Comparison of ENCODE assay signal across 31 cellular contexts in the genomic region with DNA sequence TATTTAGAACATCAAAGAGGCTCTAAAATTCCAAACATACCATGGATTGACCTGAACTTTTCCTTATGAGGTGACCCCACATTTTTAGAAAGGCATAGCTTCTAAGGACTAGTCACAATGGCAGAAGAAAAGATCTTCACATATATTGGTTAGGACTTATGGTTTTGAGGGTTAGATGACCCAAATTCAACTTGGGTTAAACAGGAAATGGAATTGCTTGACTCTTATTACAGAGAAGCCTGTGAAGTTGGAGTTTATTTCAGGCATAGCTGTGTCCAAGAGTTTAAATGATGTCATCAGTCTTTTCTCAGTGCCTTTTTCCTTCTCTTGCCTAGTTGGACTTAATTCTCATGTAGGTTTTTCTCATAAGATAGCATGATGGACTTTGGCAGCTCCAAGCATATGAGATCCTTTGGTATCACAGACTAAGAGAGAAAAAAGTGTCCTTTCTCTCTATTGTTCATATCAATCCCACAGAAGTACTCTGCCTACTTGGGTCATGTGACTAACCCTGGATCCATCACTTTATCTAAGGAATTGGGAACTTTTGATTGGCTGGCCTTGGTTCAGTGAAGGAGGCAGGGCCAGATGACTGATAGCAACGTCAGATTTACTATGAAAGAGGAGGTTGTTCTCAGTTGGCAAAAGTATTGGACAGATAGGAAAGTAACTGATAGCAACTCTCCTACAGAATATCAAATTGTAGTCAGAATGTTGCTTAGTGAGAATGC. TPM values are rescaled to one million over a fixed set of nuclear protein-coding genes. Genes with fewer than 3 reads are reported as not detected.
"Had no signal": no experiment of that assay in that cellular context is flagged by ENCODE, and none has a peak within 500 bp of the region (broad histone marks: within the 10 kb centered on the region; RNA-seq: fewer than 3 reads in every experiment).

No MANE protein-coding gene starts in this region.

- H3K9me3 Mint-ChIP-seq: activated CD4-positive, alpha-beta memory T cell treated with anti-CD3 and anti-CD28 coated beads for 36 hours; activated naive CD8-positive, alpha-beta T cell treated with anti-CD3 and anti-CD28 coated beads, Interleukin-2, amount 50 U/mL, for 24 hours; activated T-helper 1 cell treated with anti-CD3 and anti-CD28 coated beads, Interleukin-12 subunit alpha, Interleukin-12 subunit beta, Interleukin-2, Interleukin-4 antibody, amounts not matched to agents 30 ng/mL and 10 ng/mL and 1 ng/mL, durations not matched to agents 14 hours and 24 hours and 36 hours; central memory CD8-positive, alpha-beta T cell had no signal

- H3K4me1 Mint-ChIP-seq: activated CD4-positive, alpha-beta T cell treated with anti-CD3 and anti-CD28 coated beads, Interleukin-2, amount 10 ng/mL, durations not matched to agents 7 days and 5 days had no signal

- DNase-seq: activated CD4-positive, alpha-beta memory T cell treated with anti-CD3 and anti-CD28 coated beads for 36 hours; activated CD4-positive, alpha-beta T cell treated with anti-CD3 and anti-CD28 coated beads, Interleukin-2, amount 10 ng/mL, durations not matched to agents 7 days and 5 days; activated CD8-positive, alpha-beta memory T cell treated with anti-CD3 and anti-CD28 coated beads, Interleukin-2, amount 50 U/mL, for 4 hours; activated gamma-delta T cell treated with Interleukin-2 at 50 U/mL for 16 hours; activated naive CD4-positive, alpha-beta T cell treated with anti-CD3 and anti-CD28 coated beads for 36 hours; activated naive CD8-positive, alpha-beta T cell treated with anti-CD3 and anti-CD28 coated beads, Interleukin-2, amount 50 U/mL, for 24 hours; activated T-cell treated with anti-CD3 and anti-CD28 coated beads for 4 hours; activated T-cell treated with anti-CD3 and anti-CD28 coated beads, Interleukin-2, amount 50 U/mL, for 4 hours; aorta; brain microvascular endothelial cell; MM.1S; MV-4-11; NCI-H1092; NCI-H1436 treated with DMSO at 0.1 percent for 48 hours; NCI-H1694 treated with DMSO at 0.1 percent for 48 hours; NCI-H2029; NCI-H345; NCI-H524 treated with DMSO at 0.1 percent for 48 hours; PC-9; SIG-M5; T-helper 1 cell; T-helper 2 cell; T-helper 9 cell had no signal

- H3K27ac Mint-ChIP-seq: activated CD4-positive, alpha-beta memory T cell treated with anti-CD3 and anti-CD28 coated beads for 36 hours; activated CD4-positive, alpha-beta T cell treated with anti-CD3 and anti-CD28 coated beads, Interleukin-2, amount 10 ng/mL, durations not matched to agents 7 days and 5 days; activated naive CD4-positive, alpha-beta T cell treated with anti-CD3 and anti-CD28 coated beads for 36 hours; activated naive CD8-positive, alpha-beta T cell; activated naive CD8-positive, alpha-beta T cell treated with anti-CD3 and anti-CD28 coated beads, Interleukin-2, amount 50 U/mL, for 24 hours; activated T-helper 1 cell treated with anti-CD3 and anti-CD28 coated beads, Interleukin-12 subunit alpha, Interleukin-12 subunit beta, Interleukin-2, Interleukin-4 antibody, amounts not matched to agents 30 ng/mL and 10 ng/mL and 1 ng/mL, durations not matched to agents 14 hours and 24 hours and 36 hours had no signal

- H3K27me3 Mint-ChIP-seq: activated naive CD8-positive, alpha-beta T cell had no signal

- H3K4me3 Mint-ChIP-seq: activated CD4-positive, alpha-beta memory T cell treated with anti-CD3 and anti-CD28 coated beads for 36 hours; activated CD4-positive, alpha-beta T cell treated with anti-CD3 and anti-CD28 coated beads, Interleukin-2, amount 10 ng/mL, durations not matched to agents 7 days and 5 days; activated naive CD4-positive, alpha-beta T cell treated with anti-CD3 and anti-CD28 coated beads for 36 hours; activated naive CD8-positive, alpha-beta T cell; activated naive CD8-positive, alpha-beta T cell treated with anti-CD3 and anti-CD28 coated beads, Interleukin-2, amount 50 U/mL, for 24 hours; activated T-cell treated with anti-CD3 and anti-CD28 coated beads, Interleukin-2, amount 50 U/mL, for 4 hours; activated T-helper 1 cell treated with anti-CD3 and anti-CD28 coated beads, Interleukin-12 subunit alpha, Interleukin-12 subunit beta, Interleukin-2, Interleukin-4 antibody, amounts not matched to agents 30 ng/mL and 10 ng/mL and 1 ng/mL, durations not matched to agents 14 hours and 24 hours and 36 hours; central memory CD8-positive, alpha-beta T cell had no signal

- H3K36me3 Mint-ChIP-seq: activated CD4-positive, alpha-beta memory T cell treated with anti-CD3 and anti-CD28 coated beads for 36 hours; activated naive CD8-positive, alpha-beta T cell had no signal

- ATAC-seq: activated naive CD8-positive, alpha-beta T cell treated with anti-CD3 and anti-CD28 coated beads, Interleukin-2, amount 50 U/mL, for 24 hours; activated T-cell treated with anti-CD3 and anti-CD28 coated beads, Interleukin-2, amount 50 U/mL, for 4 hours; Right ventricle myocardium inferior; SK-N-SH treated with all-trans-retinoic acid at 6 μM for 48 hours had no signal

RNA-seq across cellular contexts. Expression of a gene that starts 47.5 kb away (rescaled TPM):
- total RNA-seq: activated CD4-positive, alpha-beta memory T cell treated with anti-CD3 and anti-CD28 coated beads for 36 hours; activated CD4-positive, alpha-beta T cell treated with anti-CD3 and anti-CD28 coated beads, Interleukin-2, amount 10 ng/mL, durations not matched to agents 7 days and 5 days; activated naive CD4-positive, alpha-beta T cell treated with anti-CD3 and anti-CD28 coated beads for 36 hours; activated T-cell treated with anti-CD3 and anti-CD28 coated beads, Interleukin-2, amount 50 U/mL, for 4 hours; activated T-helper 1 cell treated with anti-CD3 and anti-CD28 coated beads, Interleukin-12 subunit alpha, Interleukin-12 subunit beta, Interleukin-2, Interleukin-4 antibody, amounts not matched to agents 30 ng/mL and 10 ng/mL and 1 ng/mL, durations not matched to agents 14 hours and 24 hours and 36 hours; aorta; LHCN-M2; NCI-H460; PC-9; Right ventricle myocardium inferior; SK-MEL-5 had no signal
- polyA plus RNA-seq: aorta had no signal
